In the genomic region with DNA sequence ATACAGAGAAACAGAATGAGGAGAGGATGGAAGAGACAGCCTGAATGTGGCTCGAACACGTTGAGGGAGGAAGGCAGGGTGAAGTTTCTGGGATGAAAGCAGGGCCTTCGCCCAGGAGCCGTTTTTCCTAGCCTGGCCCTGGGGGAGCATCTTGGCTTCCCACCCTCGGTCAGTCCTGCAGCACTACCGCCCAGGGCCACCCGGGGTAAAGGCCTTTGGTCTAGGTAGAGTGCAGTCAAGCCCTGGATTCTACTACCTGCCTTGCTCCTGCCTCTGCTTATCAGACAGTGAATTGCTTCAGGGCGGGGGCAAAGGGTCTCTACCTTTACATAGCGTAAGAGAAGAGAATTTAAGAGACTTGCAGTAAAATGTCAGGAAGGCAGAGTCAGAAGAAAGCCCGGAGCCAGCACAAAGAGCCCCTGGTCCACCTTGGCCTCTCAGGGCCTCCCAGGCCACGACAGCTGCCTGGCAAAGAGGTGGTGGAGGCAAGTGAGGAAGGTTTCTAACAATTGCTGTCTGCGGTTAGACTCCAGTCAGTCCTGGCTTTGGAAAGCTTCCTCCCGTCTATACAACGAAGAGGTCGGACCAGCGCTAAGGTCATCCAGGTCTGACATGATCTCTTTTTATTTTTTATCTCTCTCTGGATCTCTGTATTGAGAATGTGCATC, we compare ENCODE assay signal across 1 cellular context.
TF ChIP-seq lines count a peak whose summit lies in the region.

No MANE protein-coding gene starts in this region.

TF ChIP-seq in HepG2, 621 proteins besides CTCF, POLR2A, EP300 and RAD21:
- TF ChIP-seq, protein P1, sequence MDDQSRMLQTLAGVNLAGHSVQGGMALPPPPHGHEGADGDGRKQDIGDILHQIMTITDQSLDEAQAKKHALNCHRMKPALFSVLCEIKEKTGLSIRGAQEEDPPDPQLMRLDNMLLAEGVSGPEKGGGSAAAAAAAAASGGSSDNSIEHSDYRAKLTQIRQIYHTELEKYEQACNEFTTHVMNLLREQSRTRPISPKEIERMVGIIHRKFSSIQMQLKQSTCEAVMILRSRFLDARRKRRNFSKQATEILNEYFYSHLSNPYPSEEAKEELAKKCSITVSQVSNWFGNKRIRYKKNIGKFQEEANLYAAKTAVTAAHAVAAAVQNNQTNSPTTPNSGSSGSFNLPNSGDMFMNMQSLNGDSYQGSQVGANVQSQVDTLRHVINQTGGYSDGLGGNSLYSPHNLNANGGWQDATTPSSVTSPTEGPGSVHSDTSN (CRISPR knock-in tag; IDR thresholded peaks at IDR 0.05; ENCODE audit: borderline replicate concordance): no peak
- TF ChIP-seq, protein P2, sequence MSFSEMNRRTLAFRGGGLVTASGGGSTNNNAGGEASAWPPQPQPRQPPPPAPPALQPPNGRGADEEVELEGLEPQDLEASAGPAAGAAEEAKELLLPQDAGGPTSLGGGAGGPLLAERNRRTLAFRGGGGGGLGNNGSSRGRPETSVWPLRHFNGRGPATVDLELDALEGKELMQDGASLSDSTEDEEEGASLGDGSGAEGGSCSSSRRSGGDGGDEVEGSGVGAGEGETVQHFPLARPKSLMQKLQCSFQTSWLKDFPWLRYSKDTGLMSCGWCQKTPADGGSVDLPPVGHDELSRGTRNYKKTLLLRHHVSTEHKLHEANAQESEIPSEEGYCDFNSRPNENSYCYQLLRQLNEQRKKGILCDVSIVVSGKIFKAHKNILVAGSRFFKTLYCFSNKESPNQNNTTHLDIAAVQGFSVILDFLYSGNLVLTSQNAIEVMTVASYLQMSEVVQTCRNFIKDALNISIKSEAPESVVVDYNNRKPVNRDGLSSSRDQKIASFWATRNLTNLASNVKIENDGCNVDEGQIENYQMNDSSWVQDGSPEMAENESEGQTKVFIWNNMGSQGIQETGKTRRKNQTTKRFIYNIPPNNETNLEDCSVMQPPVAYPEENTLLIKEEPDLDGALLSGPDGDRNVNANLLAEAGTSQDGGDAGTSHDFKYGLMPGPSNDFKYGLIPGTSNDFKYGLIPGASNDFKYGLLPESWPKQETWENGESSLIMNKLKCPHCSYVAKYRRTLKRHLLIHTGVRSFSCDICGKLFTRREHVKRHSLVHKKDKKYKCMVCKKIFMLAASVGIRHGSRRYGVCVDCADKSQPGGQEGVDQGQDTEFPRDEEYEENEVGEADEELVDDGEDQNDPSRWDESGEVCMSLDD (CRISPR knock-in tag; IDR thresholded peaks at IDR 0.05; ENCODE audit: borderline replicate concordance): no peak
- no peak for TF ChIP-seq IKZF1 (IDR thresholded peaks at IDR 0.05)
- TF ChIP-seq, protein P3, sequence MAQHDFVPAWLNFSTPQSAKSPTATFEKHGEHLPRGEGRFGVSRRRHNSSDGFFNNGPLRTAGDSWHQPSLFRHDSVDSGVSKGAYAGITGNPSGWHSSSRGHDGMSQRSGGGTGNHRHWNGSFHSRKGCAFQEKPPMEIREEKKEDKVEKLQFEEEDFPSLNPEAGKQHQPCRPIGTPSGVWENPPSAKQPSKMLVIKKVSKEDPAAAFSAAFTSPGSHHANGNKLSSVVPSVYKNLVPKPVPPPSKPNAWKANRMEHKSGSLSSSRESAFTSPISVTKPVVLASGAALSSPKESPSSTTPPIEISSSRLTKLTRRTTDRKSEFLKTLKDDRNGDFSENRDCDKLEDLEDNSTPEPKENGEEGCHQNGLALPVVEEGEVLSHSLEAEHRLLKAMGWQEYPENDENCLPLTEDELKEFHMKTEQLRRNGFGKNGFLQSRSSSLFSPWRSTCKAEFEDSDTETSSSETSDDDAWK (CRISPR knock-in tag; IDR thresholded peaks at IDR 0.05): no peak
- no peak for TF ChIP-seq HNRNPLL (IDR thresholded peaks at IDR 0.05; ENCODE audit: low read depth, low read length, poor library complexity, severe bottlenecking)
- TF ChIP-seq, protein P4, sequence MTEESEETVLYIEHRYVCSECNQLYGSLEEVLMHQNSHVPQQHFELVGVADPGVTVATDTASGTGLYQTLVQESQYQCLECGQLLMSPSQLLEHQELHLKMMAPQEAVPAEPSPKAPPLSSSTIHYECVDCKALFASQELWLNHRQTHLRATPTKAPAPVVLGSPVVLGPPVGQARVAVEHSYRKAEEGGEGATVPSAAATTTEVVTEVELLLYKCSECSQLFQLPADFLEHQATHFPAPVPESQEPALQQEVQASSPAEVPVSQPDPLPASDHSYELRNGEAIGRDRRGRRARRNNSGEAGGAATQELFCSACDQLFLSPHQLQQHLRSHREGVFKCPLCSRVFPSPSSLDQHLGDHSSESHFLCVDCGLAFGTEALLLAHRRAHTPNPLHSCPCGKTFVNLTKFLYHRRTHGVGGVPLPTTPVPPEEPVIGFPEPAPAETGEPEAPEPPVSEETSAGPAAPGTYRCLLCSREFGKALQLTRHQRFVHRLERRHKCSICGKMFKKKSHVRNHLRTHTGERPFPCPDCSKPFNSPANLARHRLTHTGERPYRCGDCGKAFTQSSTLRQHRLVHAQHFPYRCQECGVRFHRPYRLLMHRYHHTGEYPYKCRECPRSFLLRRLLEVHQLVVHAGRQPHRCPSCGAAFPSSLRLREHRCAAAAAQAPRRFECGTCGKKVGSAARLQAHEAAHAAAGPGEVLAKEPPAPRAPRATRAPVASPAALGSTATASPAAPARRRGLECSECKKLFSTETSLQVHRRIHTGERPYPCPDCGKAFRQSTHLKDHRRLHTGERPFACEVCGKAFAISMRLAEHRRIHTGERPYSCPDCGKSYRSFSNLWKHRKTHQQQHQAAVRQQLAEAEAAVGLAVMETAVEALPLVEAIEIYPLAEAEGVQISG (CRISPR knock-in tag; IDR thresholded peaks at IDR 0.05): no peak
- TF ChIP-seq HNF4G (IDR thresholded peaks at IDR 0.05; ENCODE audit: borderline replicate concordance, low read depth, low read length): no peak
- TF ChIP-seq HNF4G (CRISPR knock-in tag; IDR thresholded peaks at IDR 0.05; ENCODE audit: borderline replicate concordance, low read depth): no peak
- TF ChIP-seq, protein P5, sequence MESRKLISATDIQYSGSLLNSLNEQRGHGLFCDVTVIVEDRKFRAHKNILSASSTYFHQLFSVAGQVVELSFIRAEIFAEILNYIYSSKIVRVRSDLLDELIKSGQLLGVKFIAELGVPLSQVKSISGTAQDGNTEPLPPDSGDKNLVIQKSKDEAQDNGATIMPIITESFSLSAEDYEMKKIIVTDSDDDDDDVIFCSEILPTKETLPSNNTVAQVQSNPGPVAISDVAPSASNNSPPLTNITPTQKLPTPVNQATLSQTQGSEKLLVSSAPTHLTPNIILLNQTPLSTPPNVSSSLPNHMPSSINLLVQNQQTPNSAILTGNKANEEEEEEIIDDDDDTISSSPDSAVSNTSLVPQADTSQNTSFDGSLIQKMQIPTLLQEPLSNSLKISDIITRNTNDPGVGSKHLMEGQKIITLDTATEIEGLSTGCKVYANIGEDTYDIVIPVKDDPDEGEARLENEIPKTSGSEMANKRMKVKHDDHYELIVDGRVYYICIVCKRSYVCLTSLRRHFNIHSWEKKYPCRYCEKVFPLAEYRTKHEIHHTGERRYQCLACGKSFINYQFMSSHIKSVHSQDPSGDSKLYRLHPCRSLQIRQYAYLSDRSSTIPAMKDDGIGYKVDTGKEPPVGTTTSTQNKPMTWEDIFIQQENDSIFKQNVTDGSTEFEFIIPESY (CRISPR knock-in tag; IDR thresholded peaks at IDR 0.05): no peak
- TF ChIP-seq ZNF20 (CRISPR knock-in tag; IDR thresholded peaks at IDR 0.05): no peak
- TF ChIP-seq, protein P6, sequence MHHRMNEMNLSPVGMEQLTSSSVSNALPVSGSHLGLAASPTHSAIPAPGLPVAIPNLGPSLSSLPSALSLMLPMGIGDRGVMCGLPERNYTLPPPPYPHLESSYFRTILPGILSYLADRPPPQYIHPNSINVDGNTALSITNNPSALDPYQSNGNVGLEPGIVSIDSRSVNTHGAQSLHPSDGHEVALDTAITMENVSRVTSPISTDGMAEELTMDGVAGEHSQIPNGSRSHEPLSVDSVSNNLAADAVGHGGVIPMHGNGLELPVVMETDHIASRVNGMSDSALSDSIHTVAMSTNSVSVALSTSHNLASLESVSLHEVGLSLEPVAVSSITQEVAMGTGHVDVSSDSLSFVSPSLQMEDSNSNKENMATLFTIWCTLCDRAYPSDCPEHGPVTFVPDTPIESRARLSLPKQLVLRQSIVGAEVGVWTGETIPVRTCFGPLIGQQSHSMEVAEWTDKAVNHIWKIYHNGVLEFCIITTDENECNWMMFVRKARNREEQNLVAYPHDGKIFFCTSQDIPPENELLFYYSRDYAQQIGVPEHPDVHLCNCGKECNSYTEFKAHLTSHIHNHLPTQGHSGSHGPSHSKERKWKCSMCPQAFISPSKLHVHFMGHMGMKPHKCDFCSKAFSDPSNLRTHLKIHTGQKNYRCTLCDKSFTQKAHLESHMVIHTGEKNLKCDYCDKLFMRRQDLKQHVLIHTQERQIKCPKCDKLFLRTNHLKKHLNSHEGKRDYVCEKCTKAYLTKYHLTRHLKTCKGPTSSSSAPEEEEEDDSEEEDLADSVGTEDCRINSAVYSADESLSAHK (CRISPR knock-in tag; IDR thresholded peaks at IDR 0.05; ENCODE audit: borderline replicate concordance): no peak
- TF ChIP-seq, protein P7, sequence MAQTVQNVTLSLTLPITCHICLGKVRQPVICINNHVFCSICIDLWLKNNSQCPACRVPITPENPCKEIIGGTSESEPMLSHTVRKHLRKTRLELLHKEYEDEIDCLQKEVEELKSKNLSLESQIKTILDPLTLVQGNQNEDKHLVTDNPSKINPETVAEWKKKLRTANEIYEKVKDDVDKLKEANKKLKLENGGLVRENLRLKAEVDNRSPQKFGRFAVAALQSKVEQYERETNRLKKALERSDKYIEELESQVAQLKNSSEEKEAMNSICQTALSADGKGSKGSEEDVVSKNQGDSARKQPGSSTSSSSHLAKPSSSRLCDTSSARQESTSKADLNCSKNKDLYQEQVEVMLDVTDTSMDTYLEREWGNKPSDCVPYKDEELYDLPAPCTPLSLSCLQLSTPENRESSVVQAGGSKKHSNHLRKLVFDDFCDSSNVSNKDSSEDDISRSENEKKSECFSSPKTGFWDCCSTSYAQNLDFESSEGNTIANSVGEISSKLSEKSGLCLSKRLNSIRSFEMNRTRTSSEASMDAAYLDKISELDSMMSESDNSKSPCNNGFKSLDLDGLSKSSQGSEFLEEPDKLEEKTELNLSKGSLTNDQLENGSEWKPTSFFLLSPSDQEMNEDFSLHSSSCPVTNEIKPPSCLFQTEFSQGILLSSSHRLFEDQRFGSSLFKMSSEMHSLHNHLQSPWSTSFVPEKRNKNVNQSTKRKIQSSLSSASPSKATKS (CRISPR knock-in tag; IDR thresholded peaks at IDR 0.05): no peak
- TF ChIP-seq GLI4 (CRISPR knock-in tag; IDR thresholded peaks at IDR 0.05; ENCODE audit: borderline replicate concordance): no peak
- TF ChIP-seq CCDC6 (CRISPR knock-in tag; IDR thresholded peaks at IDR 0.05): no peak
- TF ChIP-seq, protein P8, sequence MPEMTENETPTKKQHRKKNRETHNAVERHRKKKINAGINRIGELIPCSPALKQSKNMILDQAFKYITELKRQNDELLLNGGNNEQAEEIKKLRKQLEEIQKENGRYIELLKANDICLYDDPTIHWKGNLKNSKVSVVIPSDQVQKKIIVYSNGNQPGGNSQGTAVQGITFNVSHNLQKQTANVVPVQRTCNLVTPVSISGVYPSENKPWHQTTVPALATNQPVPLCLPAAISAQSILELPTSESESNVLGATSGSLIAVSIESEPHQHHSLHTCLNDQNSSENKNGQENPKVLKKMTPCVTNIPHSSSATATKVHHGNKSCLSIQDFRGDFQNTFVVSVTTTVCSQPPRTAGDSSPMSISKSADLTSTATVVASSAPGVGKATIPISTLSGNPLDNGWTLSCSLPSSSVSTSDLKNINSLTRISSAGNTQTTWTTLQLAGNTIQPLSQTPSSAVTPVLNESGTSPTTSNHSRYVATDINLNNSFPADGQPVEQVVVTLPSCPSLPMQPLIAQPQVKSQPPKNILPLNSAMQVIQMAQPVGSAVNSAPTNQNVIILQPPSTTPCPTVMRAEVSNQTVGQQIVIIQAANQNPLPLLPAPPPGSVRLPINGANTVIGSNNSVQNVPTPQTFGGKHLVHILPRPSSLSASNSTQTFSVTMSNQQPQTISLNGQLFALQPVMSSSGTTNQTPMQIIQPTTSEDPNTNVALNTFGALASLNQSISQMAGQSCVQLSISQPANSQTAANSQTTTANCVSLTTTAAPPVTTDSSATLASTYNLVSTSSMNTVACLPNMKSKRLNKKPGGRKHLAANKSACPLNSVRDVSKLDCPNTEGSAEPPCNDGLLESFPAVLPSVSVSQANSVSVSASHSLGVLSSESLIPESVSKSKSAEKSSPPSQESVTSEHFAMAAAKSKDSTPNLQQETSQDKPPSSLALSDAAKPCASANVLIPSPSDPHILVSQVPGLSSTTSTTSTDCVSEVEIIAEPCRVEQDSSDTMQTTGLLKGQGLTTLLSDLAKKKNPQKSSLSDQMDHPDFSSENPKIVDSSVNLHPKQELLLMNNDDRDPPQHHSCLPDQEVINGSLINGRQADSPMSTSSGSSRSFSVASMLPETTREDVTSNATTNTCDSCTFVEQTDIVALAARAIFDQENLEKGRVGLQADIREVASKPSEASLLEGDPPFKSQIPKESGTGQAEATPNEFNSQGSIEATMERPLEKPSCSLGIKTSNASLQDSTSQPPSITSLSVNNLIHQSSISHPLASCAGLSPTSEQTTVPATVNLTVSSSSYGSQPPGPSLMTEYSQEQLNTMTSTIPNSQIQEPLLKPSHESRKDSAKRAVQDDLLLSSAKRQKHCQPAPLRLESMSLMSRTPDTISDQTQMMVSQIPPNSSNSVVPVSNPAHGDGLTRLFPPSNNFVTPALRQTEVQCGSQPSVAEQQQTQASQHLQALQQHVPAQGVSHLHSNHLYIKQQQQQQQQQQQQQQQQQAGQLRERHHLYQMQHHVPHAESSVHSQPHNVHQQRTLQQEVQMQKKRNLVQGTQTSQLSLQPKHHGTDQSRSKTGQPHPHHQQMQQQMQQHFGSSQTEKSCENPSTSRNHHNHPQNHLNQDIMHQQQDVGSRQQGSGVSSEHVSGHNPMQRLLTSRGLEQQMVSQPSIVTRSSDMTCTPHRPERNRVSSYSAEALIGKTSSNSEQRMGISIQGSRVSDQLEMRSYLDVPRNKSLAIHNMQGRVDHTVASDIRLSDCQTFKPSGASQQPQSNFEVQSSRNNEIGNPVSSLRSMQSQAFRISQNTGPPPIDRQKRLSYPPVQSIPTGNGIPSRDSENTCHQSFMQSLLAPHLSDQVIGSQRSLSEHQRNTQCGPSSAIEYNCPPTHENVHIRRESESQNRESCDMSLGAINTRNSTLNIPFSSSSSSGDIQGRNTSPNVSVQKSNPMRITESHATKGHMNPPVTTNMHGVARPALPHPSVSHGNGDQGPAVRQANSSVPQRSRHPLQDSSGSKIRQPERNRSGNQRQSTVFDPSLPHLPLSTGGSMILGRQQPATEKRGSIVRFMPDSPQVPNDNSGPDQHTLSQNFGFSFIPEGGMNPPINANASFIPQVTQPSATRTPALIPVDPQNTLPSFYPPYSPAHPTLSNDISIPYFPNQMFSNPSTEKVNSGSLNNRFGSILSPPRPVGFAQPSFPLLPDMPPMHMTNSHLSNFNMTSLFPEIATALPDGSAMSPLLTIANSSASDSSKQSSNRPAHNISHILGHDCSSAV (CRISPR knock-in tag; IDR thresholded peaks at IDR 0.05; ENCODE audit: borderline replicate concordance): no peak
- no peak for TF ChIP-seq PTBP1 (IDR thresholded peaks at IDR 0.05; ENCODE audit: low read depth, low read length, poor library complexity, severe bottlenecking)
- TF ChIP-seq, protein P9, sequence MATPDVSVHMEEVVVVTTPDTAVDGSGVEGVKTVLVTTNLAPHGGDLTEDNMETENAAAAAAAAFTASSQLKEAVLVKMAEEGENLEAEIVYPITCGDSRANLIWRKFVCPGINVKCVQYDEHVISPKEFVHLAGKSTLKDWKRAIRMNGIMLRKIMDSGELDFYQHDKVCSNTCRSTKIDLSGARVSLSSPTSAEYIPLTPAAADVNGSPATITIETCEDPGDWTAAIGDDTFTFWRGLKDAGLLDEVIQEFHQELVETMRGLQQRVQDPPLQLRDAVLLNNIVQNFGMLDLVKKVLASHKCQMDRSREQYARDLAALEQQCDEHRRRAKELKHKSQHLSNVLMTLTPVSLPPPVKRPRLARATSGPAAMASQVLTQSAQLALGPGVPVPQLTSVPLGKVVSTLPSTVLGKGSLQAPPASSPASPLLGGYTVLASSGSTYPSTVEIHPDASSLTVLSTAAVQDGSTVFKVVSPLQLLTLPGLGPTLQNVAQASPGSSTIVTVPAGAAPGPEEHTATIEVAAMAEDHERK (CRISPR knock-in tag; IDR thresholded peaks at IDR 0.05; ENCODE audit: low read depth): no peak
- no peak for TF ChIP-seq KDM6A (CRISPR knock-in tag; IDR thresholded peaks at IDR 0.05; ENCODE audit: low read depth)
